Comparison of ENCODE assay signal across 10 cellular contexts in genomic region chr14:76926521-76927251, GRCh38.
DNase-seq lines count a peak whose midpoint lies in the region; ATAC-seq and TF ChIP-seq lines count a peak whose summit lies in the region.
"Had no signal": no experiment of that assay in that cellular context is flagged by ENCODE, and none has a peak within 500 bp of the region (broad histone marks: within the 10 kb centered on the region; RNA-seq: fewer than 3 reads in every experiment).

No MANE protein-coding gene starts in this region.

- H3K27ac ChIP-seq in caudate nucleus (ENCODE audit: low read depth, low read length): peak overlapping the region; percentile 92
- H3K27ac ChIP-seq in naive thymus-derived CD4-positive, alpha-beta T cell (ENCODE audit: low read depth, low read length): peak overlapping the region; percentile 65
- H3K27ac ChIP-seq: upper lobe of left lung had no signal

- DNase-seq in COR-L47 (lab: John Stamatoyannopoulos, UW): peak; percentile 75
- DNase-seq in HFFc6: peak; percentile 61
- peak in 32 of 34 experiments; percentile 42 to 78 (median 64) for DNase-seq in T-cell
- peak in 46 of 61 donors; percentile 11 to 94 (median 60) for DNase-seq in caudate nucleus (lab: John Stamatoyannopoulos, UW)
- DNase-seq in naive thymus-derived CD4-positive, alpha-beta T cell: peak in 8 of 9 donors; percentile 50 to 90 (median 69)
- no peak for DNase-seq in T1000 (lab: John Stamatoyannopoulos, UW)
- no peak for DNase-seq in cerebellar cortex (ENCODE audit: low spot score)
- DNase-seq: upper lobe of left lung had no signal

- CTCF ChIA-PET in T-cell (lab: Charles Lee): interaction anchor here (0.6 to 1.4 kb wide), 2 partner anchors 9 to 35 kb away, joined by 3 to 4 read pairs; no protein-coding TSS in a partner anchor
- CTCF ChIA-PET in naive thymus-derived CD4-positive, alpha-beta T cell (lab: Charles Lee): no interaction called here

- POLR2A ChIA-PET in T-cell (lab: Charles Lee): interaction anchor here (0.6 kb wide), 3 partner anchors 13 to 48 kb away, joined by 4 to 8 read pairs (median 4); no protein-coding TSS in a partner anchor
- POLR2A ChIA-PET in naive thymus-derived CD4-positive, alpha-beta T cell (lab: Charles Lee): interaction anchor here (0.6 kb wide), 2 partner anchors 14 to 114 kb away, joined by 3 to 4 read pairs; no protein-coding TSS in a partner anchor

- no peaks in the 10 kb centered on the region for H3K36me3 Mint-ChIP-seq in HFFc6 (ENCODE audit: low read depth)
- H3K36me3 Mint-ChIP-seq in T-cell: no peaks in the 10 kb centered on the region
- H3K36me3 Mint-ChIP-seq in naive thymus-derived CD4-positive, alpha-beta T cell: no peaks in the 10 kb centered on the region

- H3K9me3 Mint-ChIP-seq in HFFc6: no peaks in the 10 kb centered on the region
- H3K9me3 Mint-ChIP-seq in T-cell: no peaks in the 10 kb centered on the region
- H3K9me3 Mint-ChIP-seq in naive thymus-derived CD4-positive, alpha-beta T cell: peaks cover 0 to 3% (median 0%) of the 10 kb centered on the region in 11 donors

- peaks cover 8% of the 10 kb centered on the region for H3K27me3 Mint-ChIP-seq in HFFc6 (ENCODE audit: insufficient read depth)
- H3K27me3 Mint-ChIP-seq in T-cell: no peaks in the 10 kb centered on the region
- no peaks in the 10 kb centered on the region for H3K27me3 Mint-ChIP-seq in naive thymus-derived CD4-positive, alpha-beta T cell

- H3K4me3 ChIP-seq in naive thymus-derived CD4-positive, alpha-beta T cell (ENCODE audit: low read length): peak overlapping the region; percentile 6
- H3K4me3 ChIP-seq: upper lobe of left lung had no signal

- H3K4me3 Mint-ChIP-seq in HFFc6: no peak overlapping the region
- peak overlapping the region; percentile 53 to 68 (median 63) for H3K4me3 Mint-ChIP-seq in T-cell
- H3K4me3 Mint-ChIP-seq in naive thymus-derived CD4-positive, alpha-beta T cell: peak overlapping the region; percentile 65 to 88 (median 80)

- ATAC-seq in T-cell (replicated peaks in 1 of 4) (peak; percentile 53 to 68 (median 58)), HG02884 (IDR thresholded peaks at IDR 0.05; ENCODE audit: unreplicated experiment) (no peak)
- peak; percentile 73 for ATAC-seq in naive thymus-derived CD4-positive, alpha-beta T cell
- ATAC-seq: HCT116 had no signal

- no peaks in the 10 kb centered on the region for H3K9me3 ChIP-seq in naive thymus-derived CD4-positive, alpha-beta T cell (ENCODE audit: control insufficient read depth in 2 of 3, low read length in 3 of 3)
- H3K9me3 ChIP-seq: upper lobe of left lung had no signal

- intact Hi-C loops in naive thymus-derived CD4-positive, alpha-beta T cell (cut with micrococcal nuclease): loop anchor here (1.0 kb wide), 4 partner anchors 30 to 107 kb away; partner anchors contain the start of gene IRF2BPL (in 1 of the 2)

- H3K36me3 ChIP-seq in naive thymus-derived CD4-positive, alpha-beta T cell (ENCODE audit: control insufficient read depth in 2 of 3, insufficient read depth in 3 of 3, low read length in 3 of 3): no peaks in the 10 kb centered on the region
- H3K36me3 ChIP-seq: upper lobe of left lung had no signal

- H3K27ac Mint-ChIP-seq in HFFc6 (peak overlapping the region; percentile 66), T-cell (peak overlapping the region; percentile 88 to 95)
- H3K27ac Mint-ChIP-seq in naive thymus-derived CD4-positive, alpha-beta T cell: peak overlapping the region; percentile 56 to 96 (median 90)

- no peaks in the 10 kb centered on the region for H3K27me3 ChIP-seq in naive thymus-derived CD4-positive, alpha-beta T cell (ENCODE audit: control insufficient read depth in 2 of 2, insufficient read depth in 2 of 2, low read length in 2 of 2)
- H3K27me3 ChIP-seq: upper lobe of left lung had no signal

- no peak for TF ChIP-seq CTCF in HFFc6 (IDR thresholded peaks at IDR 0.05)

- H3K4me1 ChIP-seq in naive thymus-derived CD4-positive, alpha-beta T cell (ENCODE audit: control insufficient read depth in 2 of 2, insufficient read depth in 2 of 2, low read length in 2 of 2): peaks cover 52 to 72% of the 10 kb centered on the region in 2 donors

- H3K4me1 Mint-ChIP-seq in HFFc6 (ENCODE audit: low read depth): peaks cover 33% of the 10 kb centered on the region
- H3K4me1 Mint-ChIP-seq in T-cell: peaks cover 84 to 90% (median 89%) of the 10 kb centered on the region in 3 donors
- H3K4me1 Mint-ChIP-seq in naive thymus-derived CD4-positive, alpha-beta T cell: peaks cover 50 to 96% (median 86%) of the 10 kb centered on the region in 7 donors

Comparison
In these comparisons a context has a peak if more than half of its experiments do, and no peak if none do; other contexts are left out.
1. DNase-seq: peak in COR-L47 (single experiment), HFFc6 (single experiment), T-cell (32 of 34), caudate nucleus (46 of 61) and naive thymus-derived CD4-positive, alpha-beta T cell (8 of 9); none in T1000 (single experiment) and cerebellar cortex (single experiment).
2. Peak in every context shown above with its lines, with median percentiles within 50 percentile points of each other: H3K27ac Mint-ChIP-seq.